Comparison of ENCODE assay signal across 1 cellular context in the genomic region with DNA sequence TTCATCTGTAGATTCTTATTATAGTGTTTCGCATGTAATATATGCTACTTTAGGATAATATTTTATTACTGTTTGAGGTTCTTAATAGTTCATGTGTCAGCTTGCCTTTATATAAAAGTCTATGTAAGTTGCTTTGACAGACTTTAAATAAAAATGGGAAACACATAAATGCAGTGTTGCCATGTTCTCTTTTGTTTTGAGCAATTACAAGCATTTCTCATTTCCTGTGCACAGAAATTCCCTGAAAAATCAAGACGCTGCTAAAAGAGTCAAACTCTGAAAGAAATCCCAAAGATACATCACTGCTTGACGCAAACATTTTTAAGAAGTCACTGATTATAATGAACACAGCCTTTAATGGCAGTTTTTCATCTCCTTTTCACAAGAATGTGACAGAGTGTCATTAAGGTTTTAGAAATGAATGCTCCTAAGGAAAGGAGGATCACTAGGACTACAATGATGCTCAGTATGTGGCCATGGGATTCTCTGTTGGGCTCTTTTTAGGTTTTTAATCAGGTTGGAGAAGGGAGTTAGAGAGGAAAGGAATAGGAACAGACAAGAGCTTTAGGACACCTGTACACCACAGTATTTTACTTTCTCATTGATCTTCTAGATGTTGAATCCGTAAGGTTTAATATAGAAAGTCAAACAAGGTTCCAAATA.
TF ChIP-seq lines count a peak whose summit lies in the region.

No MANE protein-coding gene starts in this region.

TF ChIP-seq in HCT116, 20 proteins besides CTCF, POLR2A, EP300 and RAD21:
- TF ChIP-seq TCF7L2 (IDR thresholded peaks at IDR 0.05; ENCODE audit: borderline replicate concordance, extremely low read depth, insufficient read depth, insufficient read length) (no peak), FOSL1 (IDR thresholded peaks at IDR 0.05; ENCODE audit: low read depth) (no peak), EZH2phosphoT487 (IDR thresholded peaks at IDR 0.05; ENCODE audit: borderline replicate concordance) (no peak), ZFX (IDR thresholded peaks at IDR 0.05) (no peak), SP1 (IDR thresholded peaks at IDR 0.05; ENCODE audit: low read depth) (no peak), POLR2AphosphoS5 (IDR thresholded peaks at IDR 0.05; ENCODE audit: low read depth, low read length) (no peak), JUND (IDR thresholded peaks at IDR 0.05) (no peak), ZNF274 (IDR thresholded peaks at IDR 0.05; ENCODE audit: low read depth, low read length) (no peak), SIN3A (IDR thresholded peaks at IDR 0.05; ENCODE audit: low read depth) (no peak), CBX3 (IDR thresholded peaks at IDR 0.05; ENCODE audit: low read depth) (no peak), SRF (IDR thresholded peaks at IDR 0.05; ENCODE audit: low read depth) (no peak), YY1 (IDR thresholded peaks at IDR 0.05; ENCODE audit: extremely low read depth, insufficient replicate concordance, low read depth, low read length) (no peak)
- TF ChIP-seq, protein P1, sequence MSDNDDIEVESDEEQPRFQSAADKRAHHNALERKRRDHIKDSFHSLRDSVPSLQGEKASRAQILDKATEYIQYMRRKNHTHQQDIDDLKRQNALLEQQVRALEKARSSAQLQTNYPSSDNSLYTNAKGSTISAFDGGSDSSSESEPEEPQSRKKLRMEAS (IDR thresholded peaks at IDR 0.05): no peak
- TF ChIP-seq, protein P2, sequence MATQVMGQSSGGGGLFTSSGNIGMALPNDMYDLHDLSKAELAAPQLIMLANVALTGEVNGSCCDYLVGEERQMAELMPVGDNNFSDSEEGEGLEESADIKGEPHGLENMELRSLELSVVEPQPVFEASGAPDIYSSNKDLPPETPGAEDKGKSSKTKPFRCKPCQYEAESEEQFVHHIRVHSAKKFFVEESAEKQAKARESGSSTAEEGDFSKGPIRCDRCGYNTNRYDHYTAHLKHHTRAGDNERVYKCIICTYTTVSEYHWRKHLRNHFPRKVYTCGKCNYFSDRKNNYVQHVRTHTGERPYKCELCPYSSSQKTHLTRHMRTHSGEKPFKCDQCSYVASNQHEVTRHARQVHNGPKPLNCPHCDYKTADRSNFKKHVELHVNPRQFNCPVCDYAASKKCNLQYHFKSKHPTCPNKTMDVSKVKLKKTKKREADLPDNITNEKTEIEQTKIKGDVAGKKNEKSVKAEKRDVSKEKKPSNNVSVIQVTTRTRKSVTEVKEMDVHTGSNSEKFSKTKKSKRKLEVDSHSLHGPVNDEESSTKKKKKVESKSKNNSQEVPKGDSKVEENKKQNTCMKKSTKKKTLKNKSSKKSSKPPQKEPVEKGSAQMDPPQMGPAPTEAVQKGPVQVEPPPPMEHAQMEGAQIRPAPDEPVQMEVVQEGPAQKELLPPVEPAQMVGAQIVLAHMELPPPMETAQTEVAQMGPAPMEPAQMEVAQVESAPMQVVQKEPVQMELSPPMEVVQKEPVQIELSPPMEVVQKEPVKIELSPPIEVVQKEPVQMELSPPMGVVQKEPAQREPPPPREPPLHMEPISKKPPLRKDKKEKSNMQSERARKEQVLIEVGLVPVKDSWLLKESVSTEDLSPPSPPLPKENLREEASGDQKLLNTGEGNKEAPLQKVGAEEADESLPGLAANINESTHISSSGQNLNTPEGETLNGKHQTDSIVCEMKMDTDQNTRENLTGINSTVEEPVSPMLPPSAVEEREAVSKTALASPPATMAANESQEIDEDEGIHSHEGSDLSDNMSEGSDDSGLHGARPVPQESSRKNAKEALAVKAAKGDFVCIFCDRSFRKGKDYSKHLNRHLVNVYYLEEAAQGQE (IDR thresholded peaks at IDR 0.05; ENCODE audit: low read depth): no peak
- TF ChIP-seq, protein P3, sequence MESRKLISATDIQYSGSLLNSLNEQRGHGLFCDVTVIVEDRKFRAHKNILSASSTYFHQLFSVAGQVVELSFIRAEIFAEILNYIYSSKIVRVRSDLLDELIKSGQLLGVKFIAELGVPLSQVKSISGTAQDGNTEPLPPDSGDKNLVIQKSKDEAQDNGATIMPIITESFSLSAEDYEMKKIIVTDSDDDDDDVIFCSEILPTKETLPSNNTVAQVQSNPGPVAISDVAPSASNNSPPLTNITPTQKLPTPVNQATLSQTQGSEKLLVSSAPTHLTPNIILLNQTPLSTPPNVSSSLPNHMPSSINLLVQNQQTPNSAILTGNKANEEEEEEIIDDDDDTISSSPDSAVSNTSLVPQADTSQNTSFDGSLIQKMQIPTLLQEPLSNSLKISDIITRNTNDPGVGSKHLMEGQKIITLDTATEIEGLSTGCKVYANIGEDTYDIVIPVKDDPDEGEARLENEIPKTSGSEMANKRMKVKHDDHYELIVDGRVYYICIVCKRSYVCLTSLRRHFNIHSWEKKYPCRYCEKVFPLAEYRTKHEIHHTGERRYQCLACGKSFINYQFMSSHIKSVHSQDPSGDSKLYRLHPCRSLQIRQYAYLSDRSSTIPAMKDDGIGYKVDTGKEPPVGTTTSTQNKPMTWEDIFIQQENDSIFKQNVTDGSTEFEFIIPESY (IDR thresholded peaks at IDR 0.05; ENCODE audit: extremely low read depth, insufficient replicate concordance, low read length): no peak
- TF ChIP-seq, protein P4, sequence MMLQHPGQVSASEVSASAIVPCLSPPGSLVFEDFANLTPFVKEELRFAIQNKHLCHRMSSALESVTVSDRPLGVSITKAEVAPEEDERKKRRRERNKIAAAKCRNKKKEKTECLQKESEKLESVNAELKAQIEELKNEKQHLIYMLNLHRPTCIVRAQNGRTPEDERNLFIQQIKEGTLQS (IDR thresholded peaks at IDR 0.05): no peak
TF ChIP-seq in HCT116: peak in this region for 0.
